ENCODE assay signal across 13 cellular contexts in the genomic region with DNA sequence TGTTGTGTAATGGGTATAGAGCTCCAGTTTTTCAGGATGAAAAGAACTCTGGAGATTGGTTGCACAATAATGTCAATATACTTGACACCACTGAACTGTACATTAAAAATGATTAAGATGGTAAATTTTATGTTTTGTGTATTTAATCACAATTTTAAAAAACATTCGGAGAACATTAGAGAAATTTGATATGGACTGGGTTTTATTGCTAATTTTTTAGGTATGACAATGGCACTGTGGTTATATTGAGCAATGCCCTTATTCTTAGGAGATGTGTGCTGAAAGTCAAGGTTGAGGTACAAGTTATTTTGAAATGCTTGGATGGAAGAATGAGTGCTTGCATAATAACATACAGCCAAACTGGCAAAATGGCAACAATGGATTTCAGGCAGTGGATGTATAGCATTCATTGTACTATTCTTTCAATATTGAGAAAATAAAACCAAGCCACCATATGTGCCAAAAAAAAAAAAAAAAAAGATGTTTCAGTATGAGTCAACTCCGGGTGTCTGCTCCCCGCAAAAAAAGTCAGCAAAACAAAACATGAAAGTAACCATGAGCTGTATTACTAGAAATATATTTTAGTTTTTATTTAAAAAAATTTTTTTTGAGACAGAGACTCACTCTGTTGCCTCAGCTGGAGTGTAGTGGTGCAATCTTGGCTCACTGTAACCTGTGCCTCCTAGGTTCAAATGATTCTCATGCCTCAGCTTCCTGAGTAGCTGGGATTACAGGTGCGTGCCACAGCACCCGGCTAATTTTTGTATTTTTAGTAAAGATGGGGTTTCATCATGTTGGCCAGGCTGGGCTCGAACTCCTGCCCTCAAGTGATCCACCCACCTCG. TPM values are rescaled to one million over a fixed set of nuclear protein-coding genes. Genes with fewer than 3 reads are reported as not detected.
A peak's percentile ranks its signal among the peaks of the same experiment; 100 is the strongest.
DNase-seq lines count a peak whose midpoint lies in the region; ATAC-seq and FAIRE-seq lines count a peak whose summit lies in the region.
"Had no signal": no experiment of that assay in that cellular context is flagged by ENCODE, and none has a peak within 500 bp of the region (broad histone marks: within the 10 kb centered on the region; RNA-seq: fewer than 3 reads in every experiment).

No MANE protein-coding gene starts in this region.

- WGBS in small intestine, 3 donors, result 62 to 76% (median 70%) methylated on average over 7 of the region's 7 CpGs

- H3K4me1 ChIP-seq in small intestine (ENCODE audit: control insufficient read depth in 2 of 2, insufficient read depth in 1 of 2, low read depth in 1 of 2, low read length in 1 of 2), result no peaks in the 10 kb centered on the region
- H3K4me1 ChIP-seq: neural progenitor cell had no signal

- DNase-seq in activated T-cell treated with anti-CD3 and anti-CD28 coated beads, Interleukin-2, amount 50 U/mL, for 4 hours, result no peak
- no peak for DNase-seq in activated T-cell treated with anti-CD3 and anti-CD28 coated beads, Interleukin-2, amount 50 U/mL, for 1 hour
- DNase-seq in HT1080 (ENCODE audit: low read depth), result peak; percentile 72
- peak; percentile 71 for DNase-seq in activated naive CD4-positive, alpha-beta T cell treated with anti-CD3 and anti-CD28 coated beads for 36 hours
- no peak for DNase-seq in GOT3 (lab: John Stamatoyannopoulos, UW)
- DNase-seq in inferior parietal cortex (ENCODE audit: extremely low spot score), result no peak
- no peak for DNase-seq in small intestine
- DNase-seq: effector CD8-positive, alpha-beta T cell had no signal

- no peak overlapping the region for H3K4me3 ChIP-seq in small intestine (ENCODE audit: low read depth in 1 of 2, low read length in 2 of 2)
- H3K4me3 ChIP-seq: neural progenitor cell had no signal

- H3K27me3 Mint-ChIP-seq in activated T-cell treated with anti-CD3 and anti-CD28 coated beads, Interleukin-2, amount 50 U/mL, for 4 hours (ENCODE audit: low read depth), result peaks cover 10% of the 10 kb centered on the region
- no peaks in the 10 kb centered on the region for H3K27me3 Mint-ChIP-seq in activated naive CD4-positive, alpha-beta T cell treated with anti-CD3 and anti-CD28 coated beads for 36 hours (ENCODE audit: low read depth)
- H3K27me3 Mint-ChIP-seq in stimulated activated naive CD8-positive, alpha-beta T cell treated with anti-CD3 and anti-CD28 coated beads, Interleukin-15, Interleukin-2, amounts not matched to agents 100 ng/mL and 50 ng/mL, for 24 hours, result peaks cover 10% of the 10 kb centered on the region

- H3K27me3 ChIP-seq in small intestine (ENCODE audit: control insufficient read depth in 2 of 2, insufficient read depth in 2 of 2, low read length in 2 of 2), result no peaks in the 10 kb centered on the region

- no peaks in the 10 kb centered on the region for H3K9me3 Mint-ChIP-seq in activated T-cell treated with anti-CD3 and anti-CD28 coated beads, Interleukin-2, amount 50 U/mL, for 4 hours
- H3K9me3 Mint-ChIP-seq in activated naive CD4-positive, alpha-beta T cell treated with anti-CD3 and anti-CD28 coated beads for 36 hours, result no peaks in the 10 kb centered on the region
- H3K9me3 Mint-ChIP-seq in stimulated activated naive CD8-positive, alpha-beta T cell treated with anti-CD3 and anti-CD28 coated beads, Interleukin-15, Interleukin-2, amounts not matched to agents 100 ng/mL and 50 ng/mL, for 24 hours, result no peaks in the 10 kb centered on the region
- H3K9me3 Mint-ChIP-seq: neural progenitor cell had no signal

- H3K27ac ChIP-seq in small intestine (ENCODE audit: low read depth in 1 of 2, low read length in 1 of 2), result no peak overlapping the region
- H3K27ac ChIP-seq: C4-2B, neural progenitor cell had no signal

- no peaks in the 10 kb centered on the region for H3K36me3 ChIP-seq in small intestine (ENCODE audit: control insufficient read depth in 2 of 2, insufficient read depth in 2 of 2, low read length in 2 of 2)
- H3K36me3 ChIP-seq: neural progenitor cell had no signal

- peak overlapping the region; percentile 21 for H3K4me3 Mint-ChIP-seq in activated T-cell treated with anti-CD3 and anti-CD28 coated beads, Interleukin-2, amount 50 U/mL, for 4 hours
- peak overlapping the region; percentile 22 for H3K4me3 Mint-ChIP-seq in activated naive CD4-positive, alpha-beta T cell treated with anti-CD3 and anti-CD28 coated beads for 36 hours
- no peak overlapping the region for H3K4me3 Mint-ChIP-seq in stimulated activated naive CD8-positive, alpha-beta T cell treated with anti-CD3 and anti-CD28 coated beads, Interleukin-15, Interleukin-2, amounts not matched to agents 100 ng/mL and 50 ng/mL, for 24 hours
- H3K4me3 Mint-ChIP-seq: neural progenitor cell had no signal

- FAIRE-seq in small intestine (lab: Jason Lieb, UNC), result no peak
- FAIRE-seq: TTC549 had no signal

- peak overlapping the region; percentile 89 for H3K27ac Mint-ChIP-seq in activated naive CD4-positive, alpha-beta T cell treated with anti-CD3 and anti-CD28 coated beads for 36 hours
- peak overlapping the region; percentile 23 for H3K27ac Mint-ChIP-seq in stimulated activated naive CD8-positive, alpha-beta T cell treated with anti-CD3 and anti-CD28 coated beads, Interleukin-15, Interleukin-2, amounts not matched to agents 100 ng/mL and 50 ng/mL, for 24 hours
- H3K27ac Mint-ChIP-seq: neural progenitor cell had no signal

- H3K4me1 Mint-ChIP-seq in activated T-cell treated with anti-CD3 and anti-CD28 coated beads, Interleukin-2, amount 50 U/mL, for 4 hours (ENCODE audit: low read depth), result peaks cover 45% of the 10 kb centered on the region
- peaks cover 39% of the 10 kb centered on the region for H3K4me1 Mint-ChIP-seq in activated naive CD4-positive, alpha-beta T cell treated with anti-CD3 and anti-CD28 coated beads for 36 hours (ENCODE audit: low read depth)
- H3K4me1 Mint-ChIP-seq in stimulated activated naive CD8-positive, alpha-beta T cell treated with anti-CD3 and anti-CD28 coated beads, Interleukin-15, Interleukin-2, amounts not matched to agents 100 ng/mL and 50 ng/mL, for 24 hours (ENCODE audit: low read depth), result peaks cover 48% of the 10 kb centered on the region

- CTCF ChIA-PET in activated naive CD4-positive, alpha-beta T cell treated with anti-CD3 and anti-CD28 coated beads for 36 hours (lab: Charles Lee), result interaction anchor here (0.6 to 1.3 kb wide), 4 partner anchors 32 to 248 kb away, joined by 3 to 6 read pairs (median 4); no protein-coding TSS in a partner anchor

- no peaks in the 10 kb centered on the region for H3K9me3 ChIP-seq in small intestine (ENCODE audit: control insufficient read depth, low read depth)

- peak; percentile 75 to 81 for ATAC-seq in activated T-cell treated with anti-CD3 and anti-CD28 coated beads, Interleukin-2, amount 50 U/mL, for 4 hours

- no peaks in the 10 kb centered on the region for H3K36me3 Mint-ChIP-seq in activated T-cell treated with anti-CD3 and anti-CD28 coated beads, Interleukin-2, amount 50 U/mL, for 4 hours (ENCODE audit: insufficient read depth)
- H3K36me3 Mint-ChIP-seq in activated naive CD4-positive, alpha-beta T cell treated with anti-CD3 and anti-CD28 coated beads for 36 hours (ENCODE audit: low read depth), result no peaks in the 10 kb centered on the region
- H3K36me3 Mint-ChIP-seq in stimulated activated naive CD8-positive, alpha-beta T cell treated with anti-CD3 and anti-CD28 coated beads, Interleukin-15, Interleukin-2, amounts not matched to agents 100 ng/mL and 50 ng/mL, for 24 hours (ENCODE audit: low read depth), result no peaks in the 10 kb centered on the region
- H3K36me3 Mint-ChIP-seq: neural progenitor cell had no signal

- intact Hi-C loops in activated naive CD4-positive, alpha-beta T cell treated with anti-CD3 and anti-CD28 coated beads for 36 hours (cut with micrococcal nuclease), result loop anchor here (2.0 kb wide), 2 partner anchors 30 to 38 kb away; no protein-coding TSS in a partner anchor

RNA-seq across cellular contexts. Expression of gene HOXB1, which starts 19.8 kb away (rescaled TPM):
- total RNA-seq in activated T-cell treated with anti-CD3 and anti-CD28 coated beads, Interleukin-2, amount 50 U/mL, for 4 hours, result not detected
- total RNA-seq in HT1080 (2014; rRNA removed; shearing (Covaris generic)), result not detected in 2 replicates
- polyA plus RNA-seq in HT1080 (2015; cell fraction: cytosol; rRNA removed), result not detected in 2 replicates
- polyA plus RNA-seq in HT1080 (2015; cell fraction: nucleus; rRNA removed), result not detected in 2 replicates
- total RNA-seq in activated naive CD4-positive, alpha-beta T cell treated with anti-CD3 and anti-CD28 coated beads for 36 hours, result not detected
- not detected for polyA plus RNA-seq in small intestine
- total RNA-seq: temporal lobe had no signal

RNA-seq across cellular contexts. Expression of gene HOXB2, which starts 33.9 kb away (rescaled TPM):
- total RNA-seq in activated T-cell treated with anti-CD3 and anti-CD28 coated beads, Interleukin-2, amount 50 U/mL, for 4 hours, result 10 to 100 TPM; 12.9 to 21.3 (median 12.9) TPM
- 34.3 and 40.1 TPM in 2 replicates for total RNA-seq in HT1080 (2014; rRNA removed; shearing (Covaris generic))
- polyA plus RNA-seq in HT1080 (2015; cell fraction: cytosol; rRNA removed), result 52.9 and 59.0 TPM in 2 replicates
- 59.0 and 66.8 TPM in 2 replicates for polyA plus RNA-seq in HT1080 (2015; cell fraction: nucleus; rRNA removed)
- 10 to 100 TPM; 15.6 to 18.2 TPM for total RNA-seq in activated naive CD4-positive, alpha-beta T cell treated with anti-CD3 and anti-CD28 coated beads for 36 hours
- polyA plus RNA-seq in small intestine, result 1 to 10 TPM in 2 of 3 donors, under 1 TPM in 1; 0.89 to 9.5 (median 5.1) TPM
- total RNA-seq: temporal lobe had no signal

Comparison
In these comparisons a context has a peak if more than half of its experiments do, and no peak if none do; other contexts are left out.
1. DNase-seq: peak in HT1080 (single experiment) and activated naive CD4-positive, alpha-beta T cell treated with anti-CD3 and anti-CD28 coated beads for 36 hours (single experiment); none in activated T-cell treated with anti-CD3 and anti-CD28 coated beads, Interleukin-2, amount 50 U/mL, for 4 hours (single experiment), activated T-cell treated with anti-CD3 and anti-CD28 coated beads, Interleukin-2, amount 50 U/mL, for 1 hour (single experiment), GOT3 (single experiment), inferior parietal cortex (single experiment) and small intestine (single experiment).